2 cellular contexts compared by ENCODE assay signal in genomic region chr1:225691861-225692516, GRCh38.
TF ChIP-seq lines count a peak whose summit lies in the region.

No MANE protein-coding gene starts in this region.

TF ChIP-seq in K562, 482 proteins besides CTCF, POLR2A, EP300 and RAD21:
- TF ChIP-seq ZNF316 (IDR thresholded peaks at IDR 0.05) (peak; percentile 86), C11orf30 (IDR thresholded peaks at IDR 0.05; ENCODE audit: low read depth) (peak; percentile 73), PKNOX1 (IDR thresholded peaks at IDR 0.05) (no peak), KAT2B (IDR thresholded peaks at IDR 0.05; ENCODE audit: low read depth, low read length) (no peak), MAFK (IDR thresholded peaks at IDR 0.05; ENCODE audit: low read length) (peak; percentile 48), ETV6 (IDR thresholded peaks at IDR 0.05; ENCODE audit: borderline replicate concordance in 1 of 2, low read depth in 2 of 2, low read length in 1 of 2) (no peak), ETV6 (CRISPR knock-in tag; IDR thresholded peaks at IDR 0.05; ENCODE audit: borderline replicate concordance) (no peak), MAFG (tag; conservative IDR thresholded peaks at IDR 0.05) (peak; percentile 82), MAFF (IDR thresholded peaks at IDR 0.05; ENCODE audit: low read length) (peak; percentile 41), ZNF354B (CRISPR knock-in tag; IDR thresholded peaks at IDR 0.05) (no peak)

TF ChIP-seq in HepG2, 621 proteins besides CTCF, POLR2A, EP300 and RAD21:
- TF ChIP-seq ZBTB8A (CRISPR knock-in tag; IDR thresholded peaks at IDR 0.05; ENCODE audit: borderline replicate concordance, low read depth) (no peak), CCDC6 (CRISPR knock-in tag; IDR thresholded peaks at IDR 0.05) (no peak), ZNF317 (CRISPR knock-in tag; IDR thresholded peaks at IDR 0.05) (no peak), TBL1XR1 (IDR thresholded peaks at IDR 0.05; ENCODE audit: borderline replicate concordance, low read length, partially characterized antibody) (no peak), LCORL (IDR thresholded peaks at IDR 0.05) (no peak), LCORL (CRISPR knock-in tag; IDR thresholded peaks at IDR 0.05) (0 out of 2 replicates have a peak, but pooled peaks have one; percentile 8), ZFP41 (CRISPR knock-in tag; IDR thresholded peaks at IDR 0.05; ENCODE audit: borderline replicate concordance) (no peak), MAFK (conservative IDR thresholded peaks at IDR 0.05 in 1 of 2, IDR thresholded peaks at IDR 0.05 in 1 of 2; ENCODE audit: low read length in 2 of 2) (peak; percentile 92), ZNF24 (IDR thresholded peaks at IDR 0.05) (no peak), MAFF (IDR thresholded peaks at IDR 0.05; ENCODE audit: low read depth, low read length) (peak; percentile 88)
